16 cellular contexts compared by ENCODE assay signal in the genomic region with DNA sequence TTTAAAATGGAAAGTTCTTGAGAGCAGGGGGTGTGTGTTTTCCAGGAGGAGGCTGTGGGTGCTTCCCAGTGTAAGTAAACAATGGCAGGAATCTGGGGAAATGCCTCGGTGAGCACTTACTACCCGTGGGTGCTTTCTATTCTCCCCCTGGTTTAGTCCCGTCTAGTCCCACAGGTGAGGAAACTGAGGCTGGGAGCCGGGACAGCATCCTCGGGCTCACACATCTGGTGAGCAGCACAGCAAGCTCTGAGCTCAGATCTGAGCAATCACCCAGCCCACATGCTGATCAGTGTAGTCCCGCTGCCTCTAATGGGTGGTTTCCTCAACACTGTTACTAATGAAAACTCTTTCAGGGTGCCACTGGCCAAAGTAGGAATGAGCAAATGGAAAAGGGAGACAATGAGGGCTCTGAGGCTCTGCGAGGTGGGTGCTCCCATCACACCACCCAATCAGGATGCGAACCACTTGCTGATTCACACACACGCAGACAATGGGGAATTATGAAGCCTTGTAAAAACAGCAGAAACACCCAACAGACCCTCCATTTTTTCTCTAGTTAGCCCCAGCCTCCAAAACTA.
A peak's percentile ranks its signal among the peaks of the same experiment; 100 is the strongest.
DNase-seq lines count a peak whose midpoint lies in the region; ATAC-seq and TF ChIP-seq lines count a peak whose summit lies in the region.
"Had no signal": no experiment of that assay in that cellular context is flagged by ENCODE, and none has a peak within 500 bp of the region (broad histone marks: within the 10 kb centered on the region; RNA-seq: fewer than 3 reads in every experiment).

No MANE protein-coding gene starts in this region.

- ATAC-seq in left ventricle myocardium superior (peak; percentile 14), left lung (peak; percentile 28), HG03196 (IDR thresholded peaks at IDR 0.05; ENCODE audit: unreplicated experiment) (no peak)
- ATAC-seq: effector memory CD8-positive, alpha-beta T cell had no signal

- H3K4me1 Mint-ChIP-seq in type B pancreatic cell (ENCODE audit: unreplicated experiment), result peaks cover 19% of the 10 kb centered on the region

- no peaks in the 10 kb centered on the region for H3K4me1 ChIP-seq in left lung
- H3K4me1 ChIP-seq: Caco-2 had no signal

- no peaks in the 10 kb centered on the region for H3K9me3 ChIP-seq in left lung
- H3K9me3 ChIP-seq: Caco-2 had no signal

- DNase-seq in left ventricle myocardium superior (no peak), cardiac septum (ENCODE audit: low spot score) (no peak), choroid plexus epithelial cell (ENCODE audit: low read depth) (peak; percentile 44), left lung (no peak), type B pancreatic cell (ENCODE audit: extremely low spot score, unreplicated experiment) (no peak), NCI-H128 (lab: John Stamatoyannopoulos, UW; ENCODE audit: unreplicated experiment) (no peak), AG20443 (ENCODE audit: low spot score) (no peak)
- DNase-seq: activated CD4-positive, CD25-positive, alpha-beta regulatory T cell treated with anti-CD3 and anti-CD28 coated beads, Interleukin-2, amount 50 U/mL, for 72 hours; Caco-2; effector memory CD8-positive, alpha-beta T cell; kidney; NCI-H1930; NCI-H69; T-helper 1 cell; trophoblast cell had no signal

- H3K36me3 ChIP-seq in left lung, result peaks cover 0 to 3% of the 10 kb centered on the region in 2 donors

- H3K4me3 ChIP-seq in choroid plexus epithelial cell (ENCODE audit: low read depth, low read length), result no peak overlapping the region
- no peak overlapping the region for H3K4me3 ChIP-seq in left lung

- H3K27ac Mint-ChIP-seq in type B pancreatic cell, result peak overlapping the region; percentile 74
- H3K27ac Mint-ChIP-seq: effector memory CD8-positive, alpha-beta T cell had no signal

- no peaks in the 10 kb centered on the region for H3K27me3 ChIP-seq in left lung

- no peak overlapping the region for H3K4me3 Mint-ChIP-seq in type B pancreatic cell
- H3K4me3 Mint-ChIP-seq: effector memory CD8-positive, alpha-beta T cell had no signal

- H3K27me3 Mint-ChIP-seq in type B pancreatic cell, result no peaks in the 10 kb centered on the region
- H3K27me3 Mint-ChIP-seq: effector memory CD8-positive, alpha-beta T cell had no signal

- no peaks in the 10 kb centered on the region for H3K9me3 Mint-ChIP-seq in type B pancreatic cell
- H3K9me3 Mint-ChIP-seq: effector memory CD8-positive, alpha-beta T cell had no signal

- no peak for TF ChIP-seq CTCF in choroid plexus epithelial cell (conservative IDR thresholded peaks at IDR 0.05; ENCODE audit: low read depth, low read length)
- TF ChIP-seq CTCF in left lung (IDR thresholded peaks at IDR 0.05), result no peak
- no peak for TF ChIP-seq CTCF in type B pancreatic cell (conservative IDR thresholded peaks at IDR 0.05)

- H3K36me3 Mint-ChIP-seq in type B pancreatic cell, result peaks cover 11% of the 10 kb centered on the region

- H3K27ac ChIP-seq in left lung, result no peak overlapping the region

- intact Hi-C loops in left ventricle myocardium superior (cut with micrococcal nuclease) (no loop called here), cardiac septum (cut with DNase I) (no loop called here), left lung (cut with DNase I) (no loop called here)
